ENCODE assay signal across 23 cellular contexts in the genomic region with DNA sequence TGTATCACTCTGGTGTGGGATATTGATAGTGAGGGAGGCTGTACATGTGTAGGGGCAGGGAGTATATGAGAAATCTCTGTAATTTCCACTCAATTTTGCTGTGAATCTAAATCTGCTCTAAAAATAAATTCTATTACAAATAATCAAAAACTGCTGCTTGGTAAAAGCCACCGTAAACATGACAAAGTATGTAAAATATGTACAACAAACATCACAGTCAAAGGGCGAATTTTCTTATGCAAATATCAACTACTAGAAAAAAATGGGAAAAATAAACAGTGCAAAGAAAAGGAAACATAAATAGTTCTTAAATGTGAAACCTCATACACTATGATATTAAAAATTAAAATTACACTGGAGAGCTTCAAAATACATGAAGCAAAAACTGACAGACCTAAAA.
"Had no signal": no experiment of that assay in that cellular context is flagged by ENCODE, and none has a peak within 500 bp of the region (broad histone marks: within the 10 kb centered on the region; RNA-seq: fewer than 3 reads in every experiment).

No MANE protein-coding gene starts in this region.

- H3K27ac Mint-ChIP-seq: mesothelial cell of epicardium; natural killer cell treated with Interleukin-12 subunit alpha and Interleukin-12 subunit beta and Interleukin-15 and Interleukin-18, amount 100 ng/mL, for 72 hours; progenitor cell of endocrine pancreas; stimulated activated memory B cell treated with anti-CD40 and anti-IgM and Interleukin-4, amounts not matched to agents 10 μg/mL and 1 μg/mL and 100 μg/mL, for 72 hours had no signal

- H3K27me3 ChIP-seq: ovary, right atrium auricular region, right lobe of liver, transverse colon, upper lobe of left lung, vagina had no signal

- H3K4me1 ChIP-seq: left ventricle myocardium inferior, right atrium auricular region, right lobe of liver, transverse colon, upper lobe of left lung, vagina had no signal

- H3K27me3 Mint-ChIP-seq: progenitor cell of endocrine pancreas; stimulated activated naive CD8-positive, alpha-beta T cell treated with anti-CD3 and anti-CD28 coated beads, Interleukin-15, amount 100 ng/mL, for 72 hours had no signal

- H3K4me3 ChIP-seq: left ventricle myocardium inferior, lung, ovary, right atrium auricular region, right lobe of liver, smooth muscle cell, transverse colon, upper lobe of left lung, vagina had no signal

- H3K4me1 Mint-ChIP-seq: mesothelial cell of epicardium; naive B cell; stimulated activated memory B cell treated with anti-CD40 and anti-IgM and Interleukin-4, amounts not matched to agents 10 μg/mL and 1 μg/mL and 100 μg/mL, for 72 hours; stimulated activated naive CD8-positive, alpha-beta T cell treated with anti-CD3 and anti-CD28 coated beads, Interleukin-15, amount 100 ng/mL, for 72 hours had no signal

- H3K9me3 Mint-ChIP-seq: naive B cell; natural killer cell treated with Interleukin-12 subunit alpha and Interleukin-12 subunit beta and Interleukin-15 and Interleukin-18, amount 100 ng/mL, for 72 hours; stimulated activated memory B cell treated with anti-CD40 and anti-IgM and Interleukin-4, amounts not matched to agents 10 μg/mL and 1 μg/mL and 100 μg/mL, for 72 hours; stimulated activated naive CD8-positive, alpha-beta T cell treated with anti-CD3 and anti-CD28 coated beads, Interleukin-15, amount 100 ng/mL, for 72 hours had no signal

- H3K36me3 ChIP-seq: left ventricle myocardium inferior, ovary, right atrium auricular region, right lobe of liver, transverse colon, upper lobe of left lung, vagina had no signal

- H3K4me3 Mint-ChIP-seq: mesothelial cell of epicardium; naive B cell; natural killer cell treated with Interleukin-12 subunit alpha and Interleukin-12 subunit beta and Interleukin-15 and Interleukin-18, amount 100 ng/mL, for 72 hours; stimulated activated memory B cell treated with anti-CD40 and anti-IgM and Interleukin-4, amounts not matched to agents 10 μg/mL and 1 μg/mL and 100 μg/mL, for 72 hours; stimulated activated naive CD8-positive, alpha-beta T cell treated with anti-CD3 and anti-CD28 coated beads, Interleukin-15, amount 100 ng/mL, for 72 hours had no signal

- H3K36me3 Mint-ChIP-seq: naive B cell; natural killer cell treated with Interleukin-12 subunit alpha and Interleukin-12 subunit beta and Interleukin-15 and Interleukin-18, amount 100 ng/mL, for 72 hours; stimulated activated memory B cell treated with anti-CD40 and anti-IgM and Interleukin-4, amounts not matched to agents 10 μg/mL and 1 μg/mL and 100 μg/mL, for 72 hours had no signal

- H3K9me3 ChIP-seq: left ventricle myocardium inferior, ovary, right atrium auricular region, right lobe of liver, transverse colon, upper lobe of left lung, vagina had no signal

- DNase-seq: islet precursor cell; left ventricle myocardium inferior; mesendoderm; naive B cell; ovary; right lobe of liver; stimulated activated CD4-positive, alpha-beta T cell treated with anti-CD3 and anti-CD28 coated beads, Interleukin-1b, Interleukin-23, amount 100 ng/mL, for 48 hours; stimulated activated CD4-positive, alpha-beta T cell treated with anti-CD3 and anti-CD28 coated beads, Interleukin-2, amount 100 ng/mL, for 48 hours; stimulated activated CD4-positive, alpha-beta T cell treated with anti-CD3 and anti-CD28 coated beads, Interleukin-4, amount 100 ng/mL, for 4 hours; stimulated activated CD8-positive, alpha-beta memory T cell treated with anti-CD3 and anti-CD28 coated beads, Interleukin-4, amount 100 ng/mL, for 48 hours; stimulated activated naive CD4-positive, alpha-beta T cell treated with Interleukin-2 at 50 U/mL for 16 hours; stimulated activated naive CD8-positive, alpha-beta T cell treated with anti-CD3 and anti-CD28 coated beads, Interleukin-15, amount 100 ng/mL, for 72 hours; substantia nigra; transverse colon; upper lobe of left lung had no signal
